ENCODE assay signal across 23 cellular contexts in the genomic region with DNA sequence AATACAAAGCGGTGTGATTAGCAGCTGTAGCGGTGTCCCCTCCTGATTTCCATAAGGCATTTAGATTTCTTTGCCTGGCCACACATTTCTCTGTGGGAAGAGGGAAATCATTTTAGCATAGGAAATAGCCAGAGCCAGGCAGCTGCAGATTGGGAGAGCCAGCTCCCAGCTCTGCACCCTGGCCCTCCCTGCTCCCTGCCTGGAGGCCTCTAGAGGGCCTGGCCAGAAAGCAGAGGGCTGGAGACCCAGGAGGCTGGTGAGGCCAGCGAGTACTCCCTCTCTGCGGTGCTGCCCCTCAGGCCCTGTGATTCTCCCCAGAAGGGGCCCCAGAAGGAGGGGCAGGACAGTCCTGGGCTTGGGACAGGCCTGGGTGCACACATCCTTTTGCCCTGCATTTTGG.
"Had no signal": no experiment of that assay in that cellular context is flagged by ENCODE, and none has a peak within 500 bp of the region (broad histone marks: within the 10 kb centered on the region; RNA-seq: fewer than 3 reads in every experiment).

No MANE protein-coding gene starts in this region.

- H3K9me3 ChIP-seq: esophagus muscularis mucosa, left ventricle myocardium inferior, upper lobe of left lung had no signal

- H3K9ac ChIP-seq: parathyroid adenoma had no signal

- H3K4me2 ChIP-seq: smooth muscle cell had no signal

- H3K4me3 ChIP-seq: cardiac muscle cell, esophagus muscularis mucosa, left ventricle myocardium inferior, smooth muscle cell, upper lobe of left lung had no signal

- H3K27me3 ChIP-seq: cardiac muscle cell, esophagus muscularis mucosa, upper lobe of left lung had no signal

- H3K36me3 ChIP-seq: cardiac muscle cell, esophagus muscularis mucosa, left ventricle myocardium inferior, upper lobe of left lung had no signal

- H3K4me3 Mint-ChIP-seq: activated CD8-positive, alpha-beta T cell treated with anti-CD3 and anti-CD28 coated beads, Interleukin-2, amount 10 ng/mL, durations not matched to agents 7 days and 5 days; activated naive CD8-positive, alpha-beta T cell treated with anti-CD3 and anti-CD28 coated beads, Interleukin-2, amount 50 U/mL, for 24 hours; activated T-helper 1 cell treated with anti-CD3 and anti-CD28 coated beads, Interleukin-12 subunit alpha, Interleukin-12 subunit beta, Interleukin-2, Interleukin-4 antibody, amounts not matched to agents 30 ng/mL and 10 ng/mL and 1 ng/mL, durations not matched to agents 14 hours and 24 hours and 36 hours; natural killer cell treated with Interleukin-12 subunit alpha and Interleukin-12 subunit beta and Interleukin-15 and Interleukin-18, amount 100 ng/mL, for 72 hours; T-cell; T-helper 2 cell treated with Interferon-gamma antibody and Interleukin-4, amounts not matched to agents 5 μg/mL and 100 μg/mL, for 36 hours had no signal

- H3K27ac ChIP-seq: cardiac muscle cell, left ventricle myocardium inferior, parathyroid adenoma, upper lobe of left lung had no signal

- H3K27ac Mint-ChIP-seq: activated CD8-positive, alpha-beta T cell treated with anti-CD3 and anti-CD28 coated beads, Interleukin-2, amount 10 ng/mL, durations not matched to agents 7 days and 5 days; activated naive CD8-positive, alpha-beta T cell treated with anti-CD3 and anti-CD28 coated beads, Interleukin-2, amount 50 U/mL, for 24 hours; activated T-helper 1 cell treated with anti-CD3 and anti-CD28 coated beads, Interleukin-12 subunit alpha, Interleukin-12 subunit beta, Interleukin-2, Interleukin-4 antibody, amounts not matched to agents 30 ng/mL and 10 ng/mL and 1 ng/mL, durations not matched to agents 14 hours and 24 hours and 36 hours; natural killer cell treated with Interleukin-12 subunit alpha and Interleukin-12 subunit beta and Interleukin-15 and Interleukin-18, amount 100 ng/mL, for 72 hours; T-cell; T-helper 2 cell treated with Interferon-gamma antibody and Interleukin-4, amounts not matched to agents 5 μg/mL and 100 μg/mL, for 36 hours had no signal

- DNase-seq: activated CD4-positive, alpha-beta T cell treated with anti-CD3 and anti-CD28 coated beads for 1 hour; activated CD4-positive, alpha-beta T cell treated with anti-CD3 and anti-CD28 coated beads, Interleukin-2, amount 50 U/mL, for 1 hour; activated CD8-positive, alpha-beta T cell treated with anti-CD3 and anti-CD28 coated beads, Interleukin-2, amount 10 ng/mL, durations not matched to agents 7 days and 5 days; activated gamma-delta T cell; activated naive CD4-positive, alpha-beta T cell treated with anti-CD3 and anti-CD28 coated beads, Interleukin-2, amount 50 U/mL, for 16 hours; activated naive CD8-positive, alpha-beta T cell treated with anti-CD3 and anti-CD28 coated beads, Interleukin-2, amount 50 U/mL, for 24 hours; dermis blood vessel endothelial cell; effector memory CD4-positive, alpha-beta T cell; hypothalamus; left ventricle myocardium inferior; midbrain; stimulated activated CD4-positive, alpha-beta T cell treated with anti-CD3 and anti-CD28 coated beads, Interleukin-15, amount 100 ng/mL, for 24 hours; stimulated activated CD8-positive, alpha-beta memory T cell treated with anti-CD3 and anti-CD28 coated beads, Interleukin-4, amount 100 ng/mL, for 48 hours; stimulated activated naive CD4-positive, alpha-beta T cell; T-cell; upper lobe of left lung had no signal

- H2AFZ ChIP-seq: parathyroid adenoma had no signal

- H3K9me3 Mint-ChIP-seq: activated naive CD8-positive, alpha-beta T cell treated with anti-CD3 and anti-CD28 coated beads, Interleukin-2, amount 50 U/mL, for 24 hours; activated T-helper 1 cell treated with anti-CD3 and anti-CD28 coated beads, Interleukin-12 subunit alpha, Interleukin-12 subunit beta, Interleukin-2, Interleukin-4 antibody, amounts not matched to agents 30 ng/mL and 10 ng/mL and 1 ng/mL, durations not matched to agents 14 hours and 24 hours and 36 hours; natural killer cell treated with Interleukin-12 subunit alpha and Interleukin-12 subunit beta and Interleukin-15 and Interleukin-18, amount 100 ng/mL, for 72 hours; T-cell; T-helper 2 cell treated with Interferon-gamma antibody and Interleukin-4, amounts not matched to agents 5 μg/mL and 100 μg/mL, for 36 hours had no signal

- H3K36me3 Mint-ChIP-seq: natural killer cell treated with Interleukin-12 subunit alpha and Interleukin-12 subunit beta and Interleukin-15 and Interleukin-18, amount 100 ng/mL, for 72 hours; T-cell had no signal
